In the genomic region with DNA sequence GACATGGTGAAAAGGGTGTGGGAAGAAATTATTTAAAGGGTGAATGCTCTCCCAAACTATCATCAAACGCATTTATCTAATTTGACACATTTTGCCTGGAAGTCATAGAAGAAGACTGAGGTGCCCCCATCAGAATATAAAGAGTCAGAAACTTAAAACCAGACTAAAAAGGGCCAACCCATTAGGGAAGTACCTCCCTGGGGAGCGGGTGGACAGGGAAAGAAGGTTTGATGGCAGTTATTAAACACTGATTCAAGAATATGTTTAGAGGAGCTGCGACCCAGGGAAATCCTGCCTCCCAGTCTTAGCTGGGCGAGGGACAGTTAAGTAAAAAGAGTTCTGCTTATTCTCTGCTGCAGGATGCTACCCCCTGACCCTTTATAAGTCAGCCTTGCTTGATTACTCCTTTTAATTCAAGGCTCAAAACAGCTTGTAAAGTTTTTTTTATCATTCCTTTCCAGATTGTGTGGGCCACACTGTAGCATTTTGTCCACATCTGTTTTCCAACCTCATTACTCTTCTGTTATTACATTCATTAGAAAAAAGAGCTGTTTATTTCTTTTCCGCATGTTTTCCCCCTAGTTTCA, we compare ENCODE assay signal across 16 cellular contexts.
A peak's percentile ranks its signal among the peaks of the same experiment; 100 is the strongest.
DNase-seq lines count a peak whose midpoint lies in the region; ATAC-seq and TF ChIP-seq lines count a peak whose summit lies in the region.
"Had no signal": no experiment of that assay in that cellular context is flagged by ENCODE, and none has a peak within 500 bp of the region (broad histone marks: within the 10 kb centered on the region; RNA-seq: fewer than 3 reads in every experiment).

No MANE protein-coding gene starts in this region.

- DNase-seq in IMR-90 (no peak), left lung (no peak), NCI-H2081 treated with DMSO at 0.1 percent for 48 hours (lab: John Stamatoyannopoulos, UW) (no peak), NCI-H446 treated with DMSO at 0.1 percent for 48 hours (lab: John Stamatoyannopoulos, UW) (no peak), adrenal gland (no peak)
- DNase-seq: activated gamma-delta T cell; GDM1; H9; MM.1S; NCI-H187; stimulated activated CD4-positive, alpha-beta T cell treated with anti-CD3 and anti-CD28 coated beads, Interleukin-4, amount 100 ng/mL, for 1 hour; T-helper 17 cell had no signal

- H3K4me1 Mint-ChIP-seq in brain = peaks cover 34% of the 10 kb centered on the region

- H3K9me3 ChIP-seq in IMR-90 (ENCODE audit: control insufficient read depth, insufficient read depth, low read length) (no peaks in the 10 kb centered on the region), left lung (no peaks in the 10 kb centered on the region), subcutaneous abdominal adipose tissue (ENCODE audit: control insufficient read depth in 5 of 5, low read length in 5 of 5) (no peaks in the 10 kb centered on the region), adrenal gland (replicated peaks in 1 of 3) (no peaks in the 10 kb centered on the region)

- H2BK20ac ChIP-seq in IMR-90 (ENCODE audit: low read depth, low read length) = peak overlapping the region; percentile 4; the same call in 1 of the 2 replicates

- H2AFZ ChIP-seq in IMR-90 (replicated peaks; ENCODE audit: low read length, poor library complexity) = peak overlapping the region; percentile 16
- H2AFZ ChIP-seq: neural progenitor cell had no signal

- H4K8ac ChIP-seq in IMR-90 (ENCODE audit: low read depth in 2 of 2, low read length in 2 of 2) = peak overlapping the region; percentile 43 to 57

- H3K9me1 ChIP-seq in IMR-90 (ENCODE audit: insufficient read depth, low read length) = peaks cover 6% of the 10 kb centered on the region; the same call in 1 of the 2 replicates

- dilution Hi-C loops in IMR-90 (cut with HindIII; ENCODE audit: low sequenced_read_pairs, unreplicated experiment) = no loop called here

- no peak overlapping the region for H2AK9ac ChIP-seq in IMR-90 (replicated peaks; ENCODE audit: low read depth, low read length, poor library complexity)

- H3K9ac ChIP-seq in IMR-90 (ENCODE audit: low read depth, low read length) (no peak overlapping the region), subcutaneous abdominal adipose tissue (ENCODE audit: low read length in 5 of 5) (no peak overlapping the region)
- H3K9ac ChIP-seq: neural progenitor cell had no signal

- 0 out of 3 replicates have a peak overlapping the region, but pooled peaks have one; percentile 30 for H2BK15ac ChIP-seq in IMR-90 (ENCODE audit: low read depth, low read length)

- H2BK120ac ChIP-seq in IMR-90 (ENCODE audit: low read depth, low read length) = peak overlapping the region; percentile 85; the same call in 1 of the 2 replicates

- peak overlapping the region; percentile 54 for H3K14ac ChIP-seq in IMR-90 (replicated peaks; ENCODE audit: low read depth, low read length)

- 20% methylated on average over 1 of the region's 5 CpGs; no CpG with 5 or more reads in 1 of the 2 experiments for WGBS in IMR-90 (ENCODE audit: extremely low coverage in 2 of 2, insufficient read length in 1 of 2), 2 experiments
- WGBS in adrenal gland, 4 donors = 80 to 92% (median 84%) methylated on average over 5 of the region's 5 CpGs

- ATAC-seq in IMR-90 (ENCODE audit: low read depth) (no peak), left lung (no peak), HG02763 (IDR thresholded peaks at IDR 0.05; ENCODE audit: unreplicated experiment) (no peak)
- ATAC-seq: T-helper 17 cell had no signal

- no peaks in the 10 kb centered on the region for H3K27me3 ChIP-seq in IMR-90 (ENCODE audit: control insufficient read depth, insufficient read depth, low read length)
- no peaks in the 10 kb centered on the region for H3K27me3 ChIP-seq in left lung
- no peaks in the 10 kb centered on the region for H3K27me3 ChIP-seq in subcutaneous abdominal adipose tissue (ENCODE audit: control insufficient read depth in 5 of 5, insufficient read depth in 4 of 5, low read length in 5 of 5)
- H3K27me3 ChIP-seq in adrenal gland = no peaks in the 10 kb centered on the region
- H3K27me3 ChIP-seq: neural progenitor cell had no signal

- peak overlapping the region; percentile 64; the same call in 1 of the 2 replicates for H3K23ac ChIP-seq in IMR-90 (ENCODE audit: low read depth, low read length)

- CTCF ChIA-PET in IMR-90 (lab: Yijun Ruan, JAX) = no interaction called here

- H3K4me2 ChIP-seq in IMR-90 (ENCODE audit: low read depth, low read length) = 0 out of 2 replicates have a peak overlapping the region, but pooled peaks have one; percentile 26
- H3K4me2 ChIP-seq: neural progenitor cell had no signal

- POLR2A ChIA-PET in IMR-90 (lab: Charles Lee; ENCODE audit: unreplicated experiment) = no interaction called here

- TF ChIP-seq CTCF in IMR-90 (conservative IDR thresholded peaks at IDR 0.05; ENCODE audit: low read depth, low read length) = no peak
- TF ChIP-seq CTCF in brain (conservative IDR thresholded peaks at IDR 0.05) = no peak
- TF ChIP-seq CTCF in left lung (IDR thresholded peaks at IDR 0.05) = no peak
- no peak for TF ChIP-seq CTCF in adrenal gland (IDR thresholded peaks at IDR 0.05)

- no peaks in the 10 kb centered on the region for H3K36me3 Mint-ChIP-seq in brain
- H3K36me3 Mint-ChIP-seq: neural progenitor cell had no signal

- H3K27ac Mint-ChIP-seq in brain = peak overlapping the region in 3 of 5 experiments; percentile 17 to 85 (median 63)
- H3K27ac Mint-ChIP-seq: H9, neural progenitor cell, T-helper 17 cell had no signal

- no peak for TF ChIP-seq RAD21 in IMR-90 (IDR thresholded peaks at IDR 0.05; ENCODE audit: low read length)

- peak overlapping the region; percentile 57 for H3K4ac ChIP-seq in IMR-90 (ENCODE audit: low read depth, low read length)

- intact Hi-C loops in IMR-90 (cut with micrococcal nuclease) = no loop called here
- intact Hi-C loops in left lung (cut with DNase I) = no loop called here
- intact Hi-C loops in adrenal gland (cut with DNase I) = no loop called here

- no peaks in the 10 kb centered on the region for H3K79me1 ChIP-seq in IMR-90 (ENCODE audit: low read depth in 1 of 2, low read length in 2 of 2)

- H3K4me3 ChIP-seq in IMR-90 (ENCODE audit: insufficient read depth, low read depth, low read length) (no peak overlapping the region), left lung (no peak overlapping the region), subcutaneous abdominal adipose tissue (ENCODE audit: low read depth in 1 of 5, low read length in 5 of 5) (no peak overlapping the region), adrenal gland (no peak overlapping the region)
- H3K4me3 ChIP-seq: neural progenitor cell had no signal

- peaks cover 0 to 2% (median 0%) of the 10 kb centered on the region in 5 experiments for H3K9me3 Mint-ChIP-seq in brain
- H3K9me3 Mint-ChIP-seq: H9, neural progenitor cell had no signal

- H4K20me1 ChIP-seq in IMR-90 (ENCODE audit: insufficient read depth, low read length) = no peaks in the 10 kb centered on the region

- peak overlapping the region; percentile 10 for H4K5ac ChIP-seq in IMR-90 (ENCODE audit: low read depth, low read length)

- TF ChIP-seq POLR2A in IMR-90 (IDR thresholded peaks at IDR 0.05; ENCODE audit: low read depth, low read length) (no peak), adrenal gland (IDR thresholded peaks at IDR 0.05) (no peak)

- H3K18ac ChIP-seq in IMR-90 (ENCODE audit: low read depth, low read length) = peak overlapping the region; percentile 63

- 0 out of 2 replicates have a peak overlapping the region, but pooled peaks have one; percentile 29 for H3K56ac ChIP-seq in IMR-90 (ENCODE audit: extremely low read depth, insufficient read depth, low read length)

- peak overlapping the region; percentile 16; the same call in 1 of the 2 replicates for H4K91ac ChIP-seq in IMR-90 (ENCODE audit: insufficient read depth, low read depth, low read length)

- no TSS peak for BruUV-seq in IMR-90 (replicated peaks; lab: Mats Ljungman, UMichigan)

- H3K27ac ChIP-seq in IMR-90 (ENCODE audit: insufficient read depth, low read length) = peak overlapping the region; percentile 2; the same call in 1 of the 2 replicates
- peak overlapping the region; percentile 9 to 45 for H3K27ac ChIP-seq in left lung
- H3K27ac ChIP-seq in subcutaneous abdominal adipose tissue (ENCODE audit: low read depth, low read length) = peak overlapping the region; percentile 38
- H3K27ac ChIP-seq in adrenal gland = peak overlapping the region in 2 of 5 donors; percentile 7 to 62
- H3K27ac ChIP-seq: neural progenitor cell had no signal

- H3K27me3 Mint-ChIP-seq in brain = peaks cover 4% of the 10 kb centered on the region
- H3K27me3 Mint-ChIP-seq: T-helper 17 cell had no signal

- H3K4me1 ChIP-seq in IMR-90 (ENCODE audit: control insufficient read depth, insufficient read depth, low read length) (peaks cover 11% of the 10 kb centered on the region), left lung (peaks cover 4 to 6% of the 10 kb centered on the region in 2 donors), subcutaneous abdominal adipose tissue (ENCODE audit: control insufficient read depth in 5 of 5, insufficient read depth in 5 of 5, low read length in 5 of 5) (peaks cover 0 to 21% (median 9%) of the 10 kb centered on the region in 5 donors), adrenal gland (replicated peaks in 1 of 2) (peaks cover 0 to 11% of the 10 kb centered on the region in 2 donors)

- H2AK5ac ChIP-seq in IMR-90 (ENCODE audit: low read depth, low read length) = peak overlapping the region; percentile 36; the same call in 1 of the 2 replicates

- H3K4me3 Mint-ChIP-seq in brain = no peak overlapping the region
- H3K4me3 Mint-ChIP-seq: H9, neural progenitor cell, T-helper 17 cell had no signal

- peak overlapping the region; percentile 88 for H2BK5ac ChIP-seq in IMR-90 (ENCODE audit: low read depth, low read length, poor library complexity, severe bottlenecking)

- H3K36me3 ChIP-seq in IMR-90 (ENCODE audit: control insufficient read depth, insufficient read depth, low read length) = no peaks in the 10 kb centered on the region
- no peaks in the 10 kb centered on the region for H3K36me3 ChIP-seq in left lung
- no peaks in the 10 kb centered on the region for H3K36me3 ChIP-seq in subcutaneous abdominal adipose tissue (ENCODE audit: control insufficient read depth in 5 of 5, insufficient read depth in 5 of 5, low read length in 5 of 5)
- H3K36me3 ChIP-seq in adrenal gland (replicated peaks in 1 of 2) = no peaks in the 10 kb centered on the region
- H3K36me3 ChIP-seq: neural progenitor cell had no signal

- in situ Hi-C loops in IMR-90 (cut with MboI; ENCODE audit: low sequenced_read_pairs) = no loop called here

TF ChIP-seq in IMR-90, 13 proteins besides CTCF, POLR2A, EP300 and RAD21:
- no peak for TF ChIP-seq CEBPB (IDR thresholded peaks at IDR 0.05; ENCODE audit: low read depth, low read length)
- no peak for TF ChIP-seq NFE2L2 (IDR thresholded peaks at IDR 0.05; ENCODE audit: low read depth, low read length)
